10 cellular contexts compared by ENCODE assay signal in the genomic region with DNA sequence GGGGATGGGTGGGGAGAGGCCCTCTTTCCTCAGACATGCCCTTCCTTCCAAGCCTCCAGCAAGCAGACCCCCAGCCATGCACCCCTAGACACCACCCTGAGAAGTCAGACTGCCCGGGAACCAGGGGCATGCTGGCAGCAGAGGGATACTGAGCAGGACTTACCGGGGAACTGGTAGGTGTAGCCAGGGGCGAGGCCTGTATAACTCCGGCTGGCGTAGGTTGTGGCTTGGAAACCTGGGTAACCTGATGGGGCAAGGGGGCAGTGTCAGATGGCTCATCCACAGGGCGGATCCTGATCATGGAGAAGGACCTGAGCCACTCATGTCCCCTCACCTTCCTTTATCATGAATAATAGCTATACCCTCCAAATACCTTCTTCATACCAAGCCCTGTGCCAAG. TPM values are rescaled to one million over a fixed set of nuclear protein-coding genes. Genes with fewer than 3 reads are reported as not detected.
"Had no signal": no experiment of that assay in that cellular context is flagged by ENCODE, and none has a peak within 500 bp of the region (broad histone marks: within the 10 kb centered on the region; RNA-seq: fewer than 3 reads in every experiment).

No MANE protein-coding gene starts in this region.

- FAIRE-seq: HepG2 had no signal

- H3K4me3 Mint-ChIP-seq: HFFc6, IgD-negative memory B cell had no signal

- H3K4me1 ChIP-seq: HAP-1 had no signal

- H3K27ac Mint-ChIP-seq: HFFc6, IgD-negative memory B cell had no signal

- DNase-seq: GM23248, GOT3, H7, HFFc6 had no signal

- H3K36me3 Mint-ChIP-seq: IgD-negative memory B cell had no signal

- H3K9me3 Mint-ChIP-seq: HFFc6, IgD-negative memory B cell had no signal

- H3K9me3 ChIP-seq: HAP-1 had no signal

- H2AFZ ChIP-seq: GM23248 had no signal

- H3K9ac ChIP-seq: GM23248 had no signal

- H3K27ac ChIP-seq: GM23248, HL-60 had no signal

- H3K4me3 ChIP-seq: GM23248, HAP-1 had no signal

RNA-seq across cellular contexts. Expression of gene MSI1, which starts 15.8 kb away (rescaled TPM):
- total RNA-seq: GM23248, HFFc6 had no signal
- polyA plus RNA-seq: GM23248, IgD-negative memory B cell had no signal

RNA-seq across cellular contexts. Expression of gene PLA2G1B, which starts 25.6 kb away (rescaled TPM):
- total RNA-seq: GM23248, H4, H7, HFFc6, HT1080 had no signal
- polyA plus RNA-seq: GM23248, IgD-negative memory B cell had no signal

RNA-seq across cellular contexts. Expression of gene SIRT4, which starts 51.0 kb away (rescaled TPM):
- total RNA-seq: GM23248 had no signal
